ENCODE assay signal across 1 cellular context in genomic region chr16:28503470-28504259, GRCh38.
TF ChIP-seq lines count a peak whose summit lies in the region.

No MANE protein-coding gene starts in this region.

TF ChIP-seq in GM12878, 131 proteins besides CTCF, POLR2A, EP300 and RAD21:
- TF ChIP-seq RELA (IDR thresholded peaks at IDR 0.05; ENCODE audit: borderline replicate concordance, partially characterized antibody) (no peak), KDM1A (IDR thresholded peaks at IDR 0.05; ENCODE audit: borderline replicate concordance) (no peak), PRDM15 (CRISPR knock-in tag; IDR thresholded peaks at IDR 0.05) (no peak), SMARCA5 (IDR thresholded peaks at IDR 0.05) (no peak), ATF3 (IDR thresholded peaks at IDR 0.05; ENCODE audit: borderline replicate concordance, extremely low read depth, low read depth, low read length) (no peak), ZZZ3 (IDR thresholded peaks at IDR 0.05; ENCODE audit: control insufficient read depth, insufficient read length, low read depth) (no peak), SREBF1 (IDR thresholded peaks at IDR 0.05; ENCODE audit: low read length) (no peak), MXI1 (IDR thresholded peaks at IDR 0.05; ENCODE audit: low read depth, low read length) (no peak), TCF3 (IDR thresholded peaks at IDR 0.05; ENCODE audit: borderline replicate concordance, insufficient read depth, low read depth, low read length) (no peak), ZBED1 (IDR thresholded peaks at IDR 0.05; ENCODE audit: borderline replicate concordance) (no peak), MEF2B (IDR thresholded peaks at IDR 0.05; ENCODE audit: partially characterized antibody, poor library complexity, severe bottlenecking) (peak; percentile 28), ZBTB4 (CRISPR knock-in tag; IDR thresholded peaks at IDR 0.05) (no peak), BACH1 (IDR thresholded peaks at IDR 0.05; ENCODE audit: borderline replicate concordance) (no peak), MAX (IDR thresholded peaks at IDR 0.05; ENCODE audit: low read depth, low read length) (no peak), IKZF1 (conservative IDR thresholded peaks at IDR 0.05) (peak; percentile 17; the same call in 1 of the 2 replicates), ZNF217 (IDR thresholded peaks at IDR 0.05) (no peak)
